In the genomic region with DNA sequence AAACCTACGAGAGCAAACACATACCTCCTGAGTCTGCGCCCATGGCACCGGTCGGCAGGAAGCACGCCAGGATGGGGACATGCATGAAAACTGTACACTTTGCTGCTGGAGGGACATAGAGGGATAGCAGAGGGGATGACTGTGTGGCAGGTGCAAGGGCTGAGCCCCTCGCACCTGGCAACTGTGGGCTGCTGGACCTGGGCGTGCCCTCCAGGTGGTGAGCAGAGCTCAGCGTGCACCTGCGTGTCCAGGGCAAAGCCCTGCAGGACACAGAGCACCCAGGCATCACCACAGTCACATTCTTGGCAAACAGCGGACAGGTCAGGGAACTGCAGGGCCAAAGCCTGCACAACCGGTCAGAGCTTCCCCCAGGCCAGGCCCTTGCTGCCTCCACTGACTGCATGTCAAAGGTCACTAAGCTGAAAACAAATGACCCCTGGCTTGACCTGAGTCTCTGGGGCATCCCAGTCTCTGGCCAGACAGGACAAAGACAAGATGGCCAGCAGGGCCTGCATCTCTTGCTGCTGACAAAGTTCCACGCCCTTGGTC, we compare ENCODE assay signal across 22 cellular contexts. TPM values are rescaled to one million over a fixed set of nuclear protein-coding genes. Genes with fewer than 3 reads are reported as not detected.
"Had no signal": no experiment of that assay in that cellular context is flagged by ENCODE, and none has a peak within 500 bp of the region (broad histone marks: within the 10 kb centered on the region; RNA-seq: fewer than 3 reads in every experiment).

No MANE protein-coding gene starts in this region.

- H3K27ac ChIP-seq: ascending aorta, gastroesophageal sphincter, right atrium auricular region, skin epidermis, tibial nerve had no signal

- H3K4me3 Mint-ChIP-seq: activated T-helper 17 cell treated with anti-CD3 and anti-CD28 coated beads, Interleukin-2, amount 50 U/mL, for 72 hours; T-helper 2 cell treated with Interferon-gamma antibody and Interleukin-4, amounts not matched to agents 5 μg/mL and 100 μg/mL, for 36 hours had no signal

- H3K27ac Mint-ChIP-seq: activated T-helper 17 cell treated with anti-CD3 and anti-CD28 coated beads, Interleukin-2, amount 50 U/mL, for 72 hours; naive B cell; T-helper 2 cell treated with Interferon-gamma antibody and Interleukin-4, amounts not matched to agents 5 μg/mL and 100 μg/mL, for 36 hours had no signal

- DNase-seq: activated CD4-positive, alpha-beta T cell treated with anti-CD3 and anti-CD28 coated beads, Interleukin-2, amount 50 U/mL, for 1 hour; activated CD8-positive, alpha-beta memory T cell treated with anti-CD3 and anti-CD28 coated beads for 24 hours; activated naive CD4-positive, alpha-beta T cell treated with Interleukin-2 at 50 U/mL for 16 hours; dermis blood vessel endothelial cell; erythroblast; left colon; naive B cell; posterior cingulate gyrus; stimulated activated CD4-positive, alpha-beta T cell treated with anti-CD3 and anti-CD28 coated beads, Interleukin-15, amount 100 ng/mL, for 24 hours; stimulated activated CD4-positive, alpha-beta T cell treated with anti-CD3 and anti-CD28 coated beads, Interleukin-4, amount 100 ng/mL, for 24 hours; stimulated activated naive CD4-positive, alpha-beta T cell had no signal

- ATAC-seq: activated CD4-positive, CD25-positive, alpha-beta regulatory T cell treated with anti-CD3 and anti-CD28 coated beads, Interleukin-2, amount 50 U/mL, for 24 hours; activated T-helper 17 cell treated with anti-CD3 and anti-CD28 coated beads, Interleukin-2, amount 50 U/mL, for 72 hours; gastroesophageal sphincter; left colon had no signal

- H3K27me3 Mint-ChIP-seq: activated T-helper 17 cell treated with anti-CD3 and anti-CD28 coated beads, Interleukin-2, amount 50 U/mL, for 72 hours; naive B cell had no signal

RNA-seq across cellular contexts. Expression of gene LRRC25, which starts 49.5 kb away (rescaled TPM):
- total RNA-seq: activated T-helper 17 cell treated with anti-CD3 and anti-CD28 coated beads, Interleukin-2, amount 50 U/mL, for 72 hours; bronchial epithelial cell; chondrocyte; dermis blood vessel endothelial cell; lung microvascular endothelial cell had no signal
